1 cellular context compared by ENCODE assay signal in the genomic region with DNA sequence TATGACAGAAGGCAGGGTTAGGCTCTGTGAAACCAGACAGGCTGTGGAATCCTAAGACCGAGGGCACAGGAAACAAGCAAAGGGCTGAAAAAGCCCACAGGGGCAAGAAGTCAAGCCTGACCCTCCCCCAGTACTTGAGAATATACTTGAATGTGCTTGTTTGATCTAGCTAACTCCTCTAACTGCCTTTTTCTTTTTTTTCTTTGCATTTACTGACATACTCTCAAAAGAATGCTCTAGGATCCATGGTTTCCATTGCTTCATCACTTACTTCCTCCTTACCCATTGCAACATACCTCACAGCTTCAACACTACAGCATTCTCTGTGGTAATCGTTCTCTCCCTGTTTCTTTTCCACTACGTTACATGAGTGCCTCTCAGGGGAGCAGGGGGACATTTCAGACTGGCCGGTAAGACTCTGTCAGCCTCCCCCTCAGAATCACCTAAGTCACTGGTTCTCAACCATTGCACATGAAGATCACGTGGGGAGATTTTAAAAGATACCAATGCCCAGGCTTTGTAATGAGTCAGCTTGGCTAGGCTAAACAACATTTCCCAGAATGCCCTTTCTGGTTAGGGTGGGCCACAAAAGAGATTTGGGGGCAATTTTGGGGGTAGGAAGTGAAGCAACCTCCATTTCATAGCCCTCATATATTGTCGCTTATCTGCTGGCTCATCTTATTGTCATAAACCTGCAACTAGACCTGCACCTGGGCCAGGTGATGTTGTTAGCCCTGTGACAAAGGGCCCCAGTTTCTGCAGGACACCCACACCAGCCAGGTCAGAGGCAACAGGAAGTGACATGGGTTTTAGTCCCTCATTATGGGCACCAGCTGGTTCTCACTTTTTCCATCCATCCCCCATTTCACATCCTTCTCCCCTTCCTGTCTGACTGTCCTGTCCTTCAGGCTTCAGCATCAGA.
TF ChIP-seq lines count a peak whose summit lies in the region.

No MANE protein-coding gene starts in this region.

TF ChIP-seq in HepG2, 621 proteins besides CTCF, POLR2A, EP300 and RAD21 (continued from another document and continues in another):
- TF ChIP-seq, protein P1, sequence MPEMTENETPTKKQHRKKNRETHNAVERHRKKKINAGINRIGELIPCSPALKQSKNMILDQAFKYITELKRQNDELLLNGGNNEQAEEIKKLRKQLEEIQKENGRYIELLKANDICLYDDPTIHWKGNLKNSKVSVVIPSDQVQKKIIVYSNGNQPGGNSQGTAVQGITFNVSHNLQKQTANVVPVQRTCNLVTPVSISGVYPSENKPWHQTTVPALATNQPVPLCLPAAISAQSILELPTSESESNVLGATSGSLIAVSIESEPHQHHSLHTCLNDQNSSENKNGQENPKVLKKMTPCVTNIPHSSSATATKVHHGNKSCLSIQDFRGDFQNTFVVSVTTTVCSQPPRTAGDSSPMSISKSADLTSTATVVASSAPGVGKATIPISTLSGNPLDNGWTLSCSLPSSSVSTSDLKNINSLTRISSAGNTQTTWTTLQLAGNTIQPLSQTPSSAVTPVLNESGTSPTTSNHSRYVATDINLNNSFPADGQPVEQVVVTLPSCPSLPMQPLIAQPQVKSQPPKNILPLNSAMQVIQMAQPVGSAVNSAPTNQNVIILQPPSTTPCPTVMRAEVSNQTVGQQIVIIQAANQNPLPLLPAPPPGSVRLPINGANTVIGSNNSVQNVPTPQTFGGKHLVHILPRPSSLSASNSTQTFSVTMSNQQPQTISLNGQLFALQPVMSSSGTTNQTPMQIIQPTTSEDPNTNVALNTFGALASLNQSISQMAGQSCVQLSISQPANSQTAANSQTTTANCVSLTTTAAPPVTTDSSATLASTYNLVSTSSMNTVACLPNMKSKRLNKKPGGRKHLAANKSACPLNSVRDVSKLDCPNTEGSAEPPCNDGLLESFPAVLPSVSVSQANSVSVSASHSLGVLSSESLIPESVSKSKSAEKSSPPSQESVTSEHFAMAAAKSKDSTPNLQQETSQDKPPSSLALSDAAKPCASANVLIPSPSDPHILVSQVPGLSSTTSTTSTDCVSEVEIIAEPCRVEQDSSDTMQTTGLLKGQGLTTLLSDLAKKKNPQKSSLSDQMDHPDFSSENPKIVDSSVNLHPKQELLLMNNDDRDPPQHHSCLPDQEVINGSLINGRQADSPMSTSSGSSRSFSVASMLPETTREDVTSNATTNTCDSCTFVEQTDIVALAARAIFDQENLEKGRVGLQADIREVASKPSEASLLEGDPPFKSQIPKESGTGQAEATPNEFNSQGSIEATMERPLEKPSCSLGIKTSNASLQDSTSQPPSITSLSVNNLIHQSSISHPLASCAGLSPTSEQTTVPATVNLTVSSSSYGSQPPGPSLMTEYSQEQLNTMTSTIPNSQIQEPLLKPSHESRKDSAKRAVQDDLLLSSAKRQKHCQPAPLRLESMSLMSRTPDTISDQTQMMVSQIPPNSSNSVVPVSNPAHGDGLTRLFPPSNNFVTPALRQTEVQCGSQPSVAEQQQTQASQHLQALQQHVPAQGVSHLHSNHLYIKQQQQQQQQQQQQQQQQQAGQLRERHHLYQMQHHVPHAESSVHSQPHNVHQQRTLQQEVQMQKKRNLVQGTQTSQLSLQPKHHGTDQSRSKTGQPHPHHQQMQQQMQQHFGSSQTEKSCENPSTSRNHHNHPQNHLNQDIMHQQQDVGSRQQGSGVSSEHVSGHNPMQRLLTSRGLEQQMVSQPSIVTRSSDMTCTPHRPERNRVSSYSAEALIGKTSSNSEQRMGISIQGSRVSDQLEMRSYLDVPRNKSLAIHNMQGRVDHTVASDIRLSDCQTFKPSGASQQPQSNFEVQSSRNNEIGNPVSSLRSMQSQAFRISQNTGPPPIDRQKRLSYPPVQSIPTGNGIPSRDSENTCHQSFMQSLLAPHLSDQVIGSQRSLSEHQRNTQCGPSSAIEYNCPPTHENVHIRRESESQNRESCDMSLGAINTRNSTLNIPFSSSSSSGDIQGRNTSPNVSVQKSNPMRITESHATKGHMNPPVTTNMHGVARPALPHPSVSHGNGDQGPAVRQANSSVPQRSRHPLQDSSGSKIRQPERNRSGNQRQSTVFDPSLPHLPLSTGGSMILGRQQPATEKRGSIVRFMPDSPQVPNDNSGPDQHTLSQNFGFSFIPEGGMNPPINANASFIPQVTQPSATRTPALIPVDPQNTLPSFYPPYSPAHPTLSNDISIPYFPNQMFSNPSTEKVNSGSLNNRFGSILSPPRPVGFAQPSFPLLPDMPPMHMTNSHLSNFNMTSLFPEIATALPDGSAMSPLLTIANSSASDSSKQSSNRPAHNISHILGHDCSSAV (CRISPR knock-in tag; IDR thresholded peaks at IDR 0.05; ENCODE audit: borderline replicate concordance), result no peak
- no peak for TF ChIP-seq ZNF790 (CRISPR knock-in tag; IDR thresholded peaks at IDR 0.05; ENCODE audit: borderline replicate concordance)
- TF ChIP-seq, protein P2, sequence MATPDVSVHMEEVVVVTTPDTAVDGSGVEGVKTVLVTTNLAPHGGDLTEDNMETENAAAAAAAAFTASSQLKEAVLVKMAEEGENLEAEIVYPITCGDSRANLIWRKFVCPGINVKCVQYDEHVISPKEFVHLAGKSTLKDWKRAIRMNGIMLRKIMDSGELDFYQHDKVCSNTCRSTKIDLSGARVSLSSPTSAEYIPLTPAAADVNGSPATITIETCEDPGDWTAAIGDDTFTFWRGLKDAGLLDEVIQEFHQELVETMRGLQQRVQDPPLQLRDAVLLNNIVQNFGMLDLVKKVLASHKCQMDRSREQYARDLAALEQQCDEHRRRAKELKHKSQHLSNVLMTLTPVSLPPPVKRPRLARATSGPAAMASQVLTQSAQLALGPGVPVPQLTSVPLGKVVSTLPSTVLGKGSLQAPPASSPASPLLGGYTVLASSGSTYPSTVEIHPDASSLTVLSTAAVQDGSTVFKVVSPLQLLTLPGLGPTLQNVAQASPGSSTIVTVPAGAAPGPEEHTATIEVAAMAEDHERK (CRISPR knock-in tag; IDR thresholded peaks at IDR 0.05; ENCODE audit: low read depth), result no peak
- peak; percentile 91 for TF ChIP-seq TBL1XR1 (IDR thresholded peaks at IDR 0.05; ENCODE audit: borderline replicate concordance, low read length, partially characterized antibody)
- no peak for TF ChIP-seq MAF1 (CRISPR knock-in tag; IDR thresholded peaks at IDR 0.05; ENCODE audit: borderline replicate concordance)
- TF ChIP-seq, protein P3, sequence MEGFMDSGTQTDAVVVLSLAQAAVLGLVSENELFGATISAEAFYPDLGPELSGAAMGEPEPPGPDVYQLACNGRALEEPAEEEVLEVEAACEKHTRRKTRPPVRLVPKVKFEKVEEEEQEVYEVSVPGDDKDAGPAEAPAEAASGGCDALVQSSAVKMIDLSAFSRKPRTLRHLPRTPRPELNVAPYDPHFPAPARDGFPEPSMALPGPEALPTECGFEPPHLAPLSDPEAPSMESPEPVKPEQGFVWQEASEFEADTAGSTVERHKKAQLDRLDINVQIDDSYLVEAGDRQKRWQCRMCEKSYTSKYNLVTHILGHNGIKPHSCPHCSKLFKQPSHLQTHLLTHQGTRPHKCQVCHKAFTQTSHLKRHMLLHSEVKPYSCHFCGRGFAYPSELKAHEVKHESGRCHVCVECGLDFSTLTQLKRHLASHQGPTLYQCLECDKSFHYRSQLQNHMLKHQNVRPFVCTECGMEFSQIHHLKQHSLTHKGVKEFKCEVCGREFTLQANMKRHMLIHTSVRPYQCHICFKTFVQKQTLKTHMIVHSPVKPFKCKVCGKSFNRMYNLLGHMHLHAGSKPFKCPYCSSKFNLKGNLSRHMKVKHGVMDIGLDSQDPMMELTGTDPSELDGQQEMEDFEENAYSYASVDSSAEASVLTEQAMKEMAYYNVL (CRISPR knock-in tag; IDR thresholded peaks at IDR 0.05; ENCODE audit: borderline replicate concordance), result 0 out of 2 replicates have a peak, but pooled peaks have one; percentile 32
- TF ChIP-seq KMT2A (CRISPR knock-in tag; IDR thresholded peaks at IDR 0.05), result peak; percentile 26; the same call in 1 of the 2 replicates
- peak; percentile 55; the same call in 1 of the 2 replicates for TF ChIP-seq JUND (CRISPR knock-in tag; IDR thresholded peaks at IDR 0.05)
- TF ChIP-seq, protein P4, sequence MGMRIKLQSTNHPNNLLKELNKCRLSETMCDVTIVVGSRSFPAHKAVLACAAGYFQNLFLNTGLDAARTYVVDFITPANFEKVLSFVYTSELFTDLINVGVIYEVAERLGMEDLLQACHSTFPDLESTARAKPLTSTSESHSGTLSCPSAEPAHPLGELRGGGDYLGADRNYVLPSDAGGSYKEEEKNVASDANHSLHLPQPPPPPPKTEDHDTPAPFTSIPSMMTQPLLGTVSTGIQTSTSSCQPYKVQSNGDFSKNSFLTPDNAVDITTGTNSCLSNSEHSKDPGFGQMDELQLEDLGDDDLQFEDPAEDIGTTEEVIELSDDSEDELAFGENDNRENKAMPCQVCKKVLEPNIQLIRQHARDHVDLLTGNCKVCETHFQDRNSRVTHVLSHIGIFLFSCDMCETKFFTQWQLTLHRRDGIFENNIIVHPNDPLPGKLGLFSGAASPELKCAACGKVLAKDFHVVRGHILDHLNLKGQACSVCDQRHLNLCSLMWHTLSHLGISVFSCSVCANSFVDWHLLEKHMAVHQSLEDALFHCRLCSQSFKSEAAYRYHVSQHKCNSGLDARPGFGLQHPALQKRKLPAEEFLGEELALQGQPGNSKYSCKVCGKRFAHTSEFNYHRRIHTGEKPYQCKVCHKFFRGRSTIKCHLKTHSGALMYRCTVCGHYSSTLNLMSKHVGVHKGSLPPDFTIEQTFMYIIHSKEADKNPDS (CRISPR knock-in tag; IDR thresholded peaks at IDR 0.05), result no peak
- TF ChIP-seq ATM (IDR thresholded peaks at IDR 0.05; ENCODE audit: borderline replicate concordance), result no peak
- no peak for TF ChIP-seq HDAC6 (IDR thresholded peaks at IDR 0.05; ENCODE audit: low read depth, low read length)
- TF ChIP-seq JDP2 (CRISPR knock-in tag; IDR thresholded peaks at IDR 0.05; ENCODE audit: borderline replicate concordance), result no peak
- TF ChIP-seq MIXL1 (CRISPR knock-in tag; IDR thresholded peaks at IDR 0.05), result 0 out of 2 replicates have a peak, but pooled peaks have one; percentile 18
- TF ChIP-seq SMAD1 (CRISPR knock-in tag; IDR thresholded peaks at IDR 0.05; ENCODE audit: borderline replicate concordance, low read depth), result no peak
- no peak for TF ChIP-seq FIP1L1 (IDR thresholded peaks at IDR 0.05; ENCODE audit: borderline replicate concordance, insufficient read depth, low read depth, low read length)
- TF ChIP-seq ZNF891 (CRISPR knock-in tag; IDR thresholded peaks at IDR 0.05), result no peak
- TF ChIP-seq TBX2 (CRISPR knock-in tag; IDR thresholded peaks at IDR 0.05; ENCODE audit: borderline replicate concordance), result no peak
- no peak for TF ChIP-seq PHF8 (CRISPR knock-in tag; IDR thresholded peaks at IDR 0.05)
- 0 out of 2 replicates have a peak, but pooled peaks have one; percentile 56 for TF ChIP-seq IRF2 (CRISPR knock-in tag; IDR thresholded peaks at IDR 0.05)
- TF ChIP-seq AGO2 (optimal IDR thresholded peaks at IDR 0.05; ENCODE audit: low read depth, low read length), result no peak
- TF ChIP-seq CEBPG (CRISPR knock-in tag; IDR thresholded peaks at IDR 0.05), result peak; percentile 98
- TF ChIP-seq, protein P5, sequence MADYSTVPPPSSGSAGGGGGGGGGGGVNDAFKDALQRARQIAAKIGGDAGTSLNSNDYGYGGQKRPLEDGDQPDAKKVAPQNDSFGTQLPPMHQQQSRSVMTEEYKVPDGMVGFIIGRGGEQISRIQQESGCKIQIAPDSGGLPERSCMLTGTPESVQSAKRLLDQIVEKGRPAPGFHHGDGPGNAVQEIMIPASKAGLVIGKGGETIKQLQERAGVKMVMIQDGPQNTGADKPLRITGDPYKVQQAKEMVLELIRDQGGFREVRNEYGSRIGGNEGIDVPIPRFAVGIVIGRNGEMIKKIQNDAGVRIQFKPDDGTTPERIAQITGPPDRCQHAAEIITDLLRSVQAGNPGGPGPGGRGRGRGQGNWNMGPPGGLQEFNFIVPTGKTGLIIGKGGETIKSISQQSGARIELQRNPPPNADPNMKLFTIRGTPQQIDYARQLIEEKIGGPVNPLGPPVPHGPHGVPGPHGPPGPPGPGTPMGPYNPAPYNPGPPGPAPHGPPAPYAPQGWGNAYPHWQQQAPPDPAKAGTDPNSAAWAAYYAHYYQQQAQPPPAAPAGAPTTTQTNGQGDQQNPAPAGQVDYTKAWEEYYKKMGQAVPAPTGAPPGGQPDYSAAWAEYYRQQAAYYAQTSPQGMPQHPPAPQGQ (CRISPR knock-in tag; IDR thresholded peaks at IDR 0.05; ENCODE audit: borderline replicate concordance), result no peak
- TF ChIP-seq MLLT10 (CRISPR knock-in tag; IDR thresholded peaks at IDR 0.05), result no peak
- TF ChIP-seq ZSCAN12 (CRISPR knock-in tag; IDR thresholded peaks at IDR 0.05), result no peak
- TF ChIP-seq, protein P6, sequence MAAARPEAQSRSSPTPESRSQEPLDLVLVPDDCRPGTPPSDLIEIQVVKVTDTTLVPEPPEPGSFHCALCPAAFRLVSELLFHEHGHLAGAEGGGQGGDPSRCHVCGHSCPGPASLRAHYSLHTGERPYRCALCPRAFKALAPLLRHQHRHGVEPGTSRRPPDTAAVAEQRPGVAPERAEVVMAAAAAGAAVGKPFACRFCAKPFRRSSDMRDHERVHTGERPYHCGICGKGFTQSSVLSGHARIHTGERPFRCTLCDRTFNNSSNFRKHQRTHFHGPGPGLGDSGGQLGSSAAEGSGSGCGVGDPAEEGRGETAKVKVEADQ (CRISPR knock-in tag; IDR thresholded peaks at IDR 0.05; ENCODE audit: borderline replicate concordance), result no peak
- TF ChIP-seq, protein P7, sequence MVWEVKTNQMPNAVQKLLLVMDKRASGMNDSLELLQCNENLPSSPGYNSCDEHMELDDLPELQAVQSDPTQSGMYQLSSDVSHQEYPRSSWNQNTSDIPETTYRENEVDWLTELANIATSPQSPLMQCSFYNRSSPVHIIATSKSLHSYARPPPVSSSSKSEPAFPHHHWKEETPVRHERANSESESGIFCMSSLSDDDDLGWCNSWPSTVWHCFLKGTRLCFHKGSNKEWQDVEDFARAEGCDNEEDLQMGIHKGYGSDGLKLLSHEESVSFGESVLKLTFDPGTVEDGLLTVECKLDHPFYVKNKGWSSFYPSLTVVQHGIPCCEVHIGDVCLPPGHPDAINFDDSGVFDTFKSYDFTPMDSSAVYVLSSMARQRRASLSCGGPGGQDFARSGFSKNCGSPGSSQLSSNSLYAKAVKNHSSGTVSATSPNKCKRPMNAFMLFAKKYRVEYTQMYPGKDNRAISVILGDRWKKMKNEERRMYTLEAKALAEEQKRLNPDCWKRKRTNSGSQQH (CRISPR knock-in tag; IDR thresholded peaks at IDR 0.05; ENCODE audit: low read depth), result no peak
- TF ChIP-seq ELF1 (CRISPR knock-in tag; IDR thresholded peaks at IDR 0.05), result no peak
- TF ChIP-seq CHD2 (IDR thresholded peaks at IDR 0.05; ENCODE audit: low read depth, low read length), result no peak
- TF ChIP-seq PAWR (CRISPR knock-in tag; IDR thresholded peaks at IDR 0.05; ENCODE audit: borderline replicate concordance), result no peak
- no peak for TF ChIP-seq ZNF619 (CRISPR knock-in tag; IDR thresholded peaks at IDR 0.05)
- 0 out of 2 replicates have a peak, but pooled peaks have one; percentile 67 for TF ChIP-seq SSRP1 (CRISPR knock-in tag; IDR thresholded peaks at IDR 0.05)
- TF ChIP-seq HNRNPLL (IDR thresholded peaks at IDR 0.05; ENCODE audit: low read depth, low read length, poor library complexity, severe bottlenecking), result no peak
- TF ChIP-seq ZNF569 (CRISPR knock-in tag; IDR thresholded peaks at IDR 0.05; ENCODE audit: borderline replicate concordance), result no peak
- TF ChIP-seq FOXK1 (CRISPR knock-in tag; IDR thresholded peaks at IDR 0.05; ENCODE audit: borderline replicate concordance, low read depth), result peak; percentile 49; the same call in 1 of the 2 replicates
- TF ChIP-seq NR3C1 (CRISPR knock-in tag; IDR thresholded peaks at IDR 0.05), result no peak
